In genomic region chr9:133460405-133461175, GRCh38 we compare ENCODE assay signal across 1 cellular context.
A peak's percentile ranks its signal among the peaks of the same experiment; 100 is the strongest.
TF ChIP-seq lines count a peak whose summit lies in the region.

No MANE protein-coding gene starts in this region.

TF ChIP-seq in HepG2, 621 proteins besides CTCF, POLR2A, EP300 and RAD21 (continued from another document and continues in another):
- TF ChIP-seq, protein P1, sequence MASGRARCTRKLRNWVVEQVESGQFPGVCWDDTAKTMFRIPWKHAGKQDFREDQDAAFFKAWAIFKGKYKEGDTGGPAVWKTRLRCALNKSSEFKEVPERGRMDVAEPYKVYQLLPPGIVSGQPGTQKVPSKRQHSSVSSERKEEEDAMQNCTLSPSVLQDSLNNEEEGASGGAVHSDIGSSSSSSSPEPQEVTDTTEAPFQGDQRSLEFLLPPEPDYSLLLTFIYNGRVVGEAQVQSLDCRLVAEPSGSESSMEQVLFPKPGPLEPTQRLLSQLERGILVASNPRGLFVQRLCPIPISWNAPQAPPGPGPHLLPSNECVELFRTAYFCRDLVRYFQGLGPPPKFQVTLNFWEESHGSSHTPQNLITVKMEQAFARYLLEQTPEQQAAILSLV (CRISPR knock-in tag; IDR thresholded peaks at IDR 0.05; ENCODE audit: borderline replicate concordance), result 0 out of 2 replicates have a peak, but pooled peaks have one; percentile 11
- TF ChIP-seq ESRRA (CRISPR knock-in tag; IDR thresholded peaks at IDR 0.05; ENCODE audit: low read depth) (0 out of 2 replicates have a peak, but pooled peaks have one; percentile 22), NR2F2 (IDR thresholded peaks at IDR 0.05; ENCODE audit: borderline replicate concordance, low read depth) (peak; percentile 57; the same call in 1 of the 2 replicates), FLYWCH1 (CRISPR knock-in tag; IDR thresholded peaks at IDR 0.05) (no peak), RERE (CRISPR knock-in tag; IDR thresholded peaks at IDR 0.05; ENCODE audit: low read depth) (no peak), AGO1 (IDR thresholded peaks at IDR 0.05; ENCODE audit: low read depth, low read length, poor library complexity, severe bottlenecking) (no peak), ZNF337 (CRISPR knock-in tag; IDR thresholded peaks at IDR 0.05; ENCODE audit: borderline replicate concordance, low read depth) (no peak), ZNF264 (CRISPR knock-in tag; IDR thresholded peaks at IDR 0.05) (0 out of 2 replicates have a peak, but pooled peaks have one; percentile 15), KLF16 (CRISPR knock-in tag; IDR thresholded peaks at IDR 0.05) (0 out of 4 replicates have a peak, but pooled peaks of 1 of the 2 experiments have one; percentile 35), ZNF788 (CRISPR knock-in tag; IDR thresholded peaks at IDR 0.05; ENCODE audit: borderline replicate concordance) (peak; percentile 93; the same call in 1 of the 2 replicates), TP53 (CRISPR knock-in tag; conservative IDR thresholded peaks at IDR 0.05) (0 out of 2 replicates have a peak, but pooled peaks have one; percentile 18), SOX6 (IDR thresholded peaks at IDR 0.05) (no peak), SOX6 (CRISPR knock-in tag; IDR thresholded peaks at IDR 0.05) (peak; percentile 83), PITX1 (CRISPR knock-in tag; IDR thresholded peaks at IDR 0.05) (0 out of 2 replicates have a peak, but pooled peaks have one; percentile 36), HNF1B (CRISPR knock-in tag; IDR thresholded peaks at IDR 0.05) (peak; percentile 50; the same call in 1 of the 2 replicates), ZNF839 (CRISPR knock-in tag; IDR thresholded peaks at IDR 0.05; ENCODE audit: borderline replicate concordance) (peak; percentile 59; the same call in 1 of the 2 replicates), ZNF331 (CRISPR knock-in tag; IDR thresholded peaks at IDR 0.05) (peak; percentile 68), RFX3 (CRISPR knock-in tag; IDR thresholded peaks at IDR 0.05) (no peak), HNF1A (IDR thresholded peaks at IDR 0.05; ENCODE audit: low read depth) (0 out of 2 replicates have a peak, but pooled peaks have one; percentile 21), HNF1A (CRISPR knock-in tag; IDR thresholded peaks at IDR 0.05; ENCODE audit: borderline replicate concordance) (peak; percentile 73), ZNF761 (CRISPR knock-in tag; conservative IDR thresholded peaks at IDR 0.05) (0 out of 2 replicates have a peak, but pooled peaks have one; percentile 52), ZNF556 (CRISPR knock-in tag; IDR thresholded peaks at IDR 0.05; ENCODE audit: borderline replicate concordance) (peak; percentile 19; the same call in 1 of the 2 replicates), ELF3 (CRISPR knock-in tag; IDR thresholded peaks at IDR 0.05) (peak; percentile 82), ZNF343 (CRISPR knock-in tag; IDR thresholded peaks at IDR 0.05) (0 out of 2 replicates have a peak, but pooled peaks have one; percentile 29), KAT8 (CRISPR knock-in tag; IDR thresholded peaks at IDR 0.05) (peak; percentile 78; the same call in 1 of the 2 replicates), GABPB1 (CRISPR knock-in tag; IDR thresholded peaks at IDR 0.05) (peak; percentile 88), ARNT2 (CRISPR knock-in tag; IDR thresholded peaks at IDR 0.05; ENCODE audit: low read depth) (peak; percentile 31; the same call in 1 of the 2 replicates), SSRP1 (CRISPR knock-in tag; IDR thresholded peaks at IDR 0.05) (no peak), FOXK1 (CRISPR knock-in tag; IDR thresholded peaks at IDR 0.05; ENCODE audit: borderline replicate concordance, low read depth) (no peak), ZNF10 (CRISPR knock-in tag; IDR thresholded peaks at IDR 0.05; ENCODE audit: borderline replicate concordance, low read depth) (no peak), GABPA (IDR thresholded peaks at IDR 0.05; ENCODE audit: low read depth, low read length) (no peak), GABPA (CRISPR knock-in tag; IDR thresholded peaks at IDR 0.05; ENCODE audit: low read depth) (peak; percentile 89), ZNF674 (CRISPR knock-in tag; IDR thresholded peaks at IDR 0.05; ENCODE audit: low read depth) (0 out of 2 replicates have a peak, but pooled peaks have one; percentile 46), RXRB (CRISPR knock-in tag; IDR thresholded peaks at IDR 0.05; ENCODE audit: borderline replicate concordance) (peak; percentile 82)
- TF ChIP-seq, protein P2, sequence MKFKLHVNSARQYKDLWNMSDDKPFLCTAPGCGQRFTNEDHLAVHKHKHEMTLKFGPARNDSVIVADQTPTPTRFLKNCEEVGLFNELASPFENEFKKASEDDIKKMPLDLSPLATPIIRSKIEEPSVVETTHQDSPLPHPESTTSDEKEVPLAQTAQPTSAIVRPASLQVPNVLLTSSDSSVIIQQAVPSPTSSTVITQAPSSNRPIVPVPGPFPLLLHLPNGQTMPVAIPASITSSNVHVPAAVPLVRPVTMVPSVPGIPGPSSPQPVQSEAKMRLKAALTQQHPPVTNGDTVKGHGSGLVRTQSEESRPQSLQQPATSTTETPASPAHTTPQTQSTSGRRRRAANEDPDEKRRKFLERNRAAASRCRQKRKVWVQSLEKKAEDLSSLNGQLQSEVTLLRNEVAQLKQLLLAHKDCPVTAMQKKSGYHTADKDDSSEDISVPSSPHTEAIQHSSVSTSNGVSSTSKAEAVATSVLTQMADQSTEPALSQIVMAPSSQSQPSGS (CRISPR knock-in tag; IDR thresholded peaks at IDR 0.05), result peak; percentile 79
- TF ChIP-seq, protein P3, sequence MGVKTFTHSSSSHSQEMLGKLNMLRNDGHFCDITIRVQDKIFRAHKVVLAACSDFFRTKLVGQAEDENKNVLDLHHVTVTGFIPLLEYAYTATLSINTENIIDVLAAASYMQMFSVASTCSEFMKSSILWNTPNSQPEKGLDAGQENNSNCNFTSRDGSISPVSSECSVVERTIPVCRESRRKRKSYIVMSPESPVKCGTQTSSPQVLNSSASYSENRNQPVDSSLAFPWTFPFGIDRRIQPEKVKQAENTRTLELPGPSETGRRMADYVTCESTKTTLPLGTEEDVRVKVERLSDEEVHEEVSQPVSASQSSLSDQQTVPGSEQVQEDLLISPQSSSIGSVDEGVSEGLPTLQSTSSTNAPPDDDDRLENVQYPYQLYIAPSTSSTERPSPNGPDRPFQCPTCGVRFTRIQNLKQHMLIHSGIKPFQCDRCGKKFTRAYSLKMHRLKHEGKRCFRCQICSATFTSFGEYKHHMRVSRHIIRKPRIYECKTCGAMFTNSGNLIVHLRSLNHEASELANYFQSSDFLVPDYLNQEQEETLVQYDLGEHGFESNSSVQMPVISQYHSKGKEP (CRISPR knock-in tag; IDR thresholded peaks at IDR 0.05), result no peak
- TF ChIP-seq, protein P4, sequence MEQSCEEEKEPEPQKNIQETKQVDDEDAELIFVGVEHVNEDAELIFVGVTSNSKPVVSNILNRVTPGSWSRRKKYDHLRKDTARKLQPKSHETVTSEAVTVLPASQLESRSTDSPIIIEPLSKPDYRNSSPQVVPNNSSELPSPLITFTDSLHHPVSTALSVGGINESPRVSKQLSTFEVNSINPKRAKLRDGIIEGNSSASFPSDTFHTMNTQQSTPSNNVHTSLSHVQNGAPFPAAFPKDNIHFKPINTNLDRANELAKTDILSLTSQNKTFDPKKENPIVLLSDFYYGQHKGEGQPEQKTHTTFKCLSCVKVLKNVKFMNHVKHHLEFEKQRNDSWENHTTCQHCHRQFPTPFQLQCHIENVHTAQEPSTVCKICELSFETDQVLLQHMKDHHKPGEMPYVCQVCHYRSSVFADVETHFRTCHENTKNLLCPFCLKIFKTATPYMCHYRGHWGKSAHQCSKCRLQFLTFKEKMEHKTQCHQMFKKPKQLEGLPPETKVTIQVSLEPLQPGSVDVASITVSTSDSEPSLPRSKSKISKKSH (CRISPR knock-in tag; IDR thresholded peaks at IDR 0.05; ENCODE audit: borderline replicate concordance), result peak; percentile 40; the same call in 1 of the 2 replicates
- TF ChIP-seq, protein P5, sequence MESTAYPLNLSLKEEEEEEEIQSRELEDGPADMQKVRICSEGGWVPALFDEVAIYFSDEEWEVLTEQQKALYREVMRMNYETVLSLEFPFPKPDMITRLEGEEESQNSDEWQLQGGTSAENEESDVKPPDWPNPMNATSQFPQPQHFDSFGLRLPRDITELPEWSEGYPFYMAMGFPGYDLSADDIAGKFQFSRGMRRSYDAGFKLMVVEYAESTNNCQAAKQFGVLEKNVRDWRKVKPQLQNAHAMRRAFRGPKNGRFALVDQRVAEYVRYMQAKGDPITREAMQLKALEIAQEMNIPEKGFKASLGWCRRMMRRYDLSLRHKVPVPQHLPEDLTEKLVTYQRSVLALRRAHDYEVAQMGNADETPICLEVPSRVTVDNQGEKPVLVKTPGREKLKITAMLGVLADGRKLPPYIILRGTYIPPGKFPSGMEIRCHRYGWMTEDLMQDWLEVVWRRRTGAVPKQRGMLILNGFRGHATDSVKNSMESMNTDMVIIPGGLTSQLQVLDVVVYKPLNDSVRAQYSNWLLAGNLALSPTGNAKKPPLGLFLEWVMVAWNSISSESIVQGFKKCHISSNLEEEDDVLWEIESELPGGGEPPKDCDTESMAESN (CRISPR knock-in tag; conservative IDR thresholded peaks at IDR 0.05), result 0 out of 2 replicates have a peak, but pooled peaks have one; percentile 28
- TF ChIP-seq, protein P6, sequence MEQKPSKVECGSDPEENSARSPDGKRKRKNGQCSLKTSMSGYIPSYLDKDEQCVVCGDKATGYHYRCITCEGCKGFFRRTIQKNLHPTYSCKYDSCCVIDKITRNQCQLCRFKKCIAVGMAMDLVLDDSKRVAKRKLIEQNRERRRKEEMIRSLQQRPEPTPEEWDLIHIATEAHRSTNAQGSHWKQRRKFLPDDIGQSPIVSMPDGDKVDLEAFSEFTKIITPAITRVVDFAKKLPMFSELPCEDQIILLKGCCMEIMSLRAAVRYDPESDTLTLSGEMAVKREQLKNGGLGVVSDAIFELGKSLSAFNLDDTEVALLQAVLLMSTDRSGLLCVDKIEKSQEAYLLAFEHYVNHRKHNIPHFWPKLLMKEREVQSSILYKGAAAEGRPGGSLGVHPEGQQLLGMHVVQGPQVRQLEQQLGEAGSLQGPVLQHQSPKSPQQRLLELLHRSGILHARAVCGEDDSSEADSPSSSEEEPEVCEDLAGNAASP (CRISPR knock-in tag; IDR thresholded peaks at IDR 0.05; ENCODE audit: borderline replicate concordance), result peak; percentile 68; the same call in 1 of the 2 replicates
